Comparison of ENCODE assay signal across 8 cellular contexts in the genomic region with DNA sequence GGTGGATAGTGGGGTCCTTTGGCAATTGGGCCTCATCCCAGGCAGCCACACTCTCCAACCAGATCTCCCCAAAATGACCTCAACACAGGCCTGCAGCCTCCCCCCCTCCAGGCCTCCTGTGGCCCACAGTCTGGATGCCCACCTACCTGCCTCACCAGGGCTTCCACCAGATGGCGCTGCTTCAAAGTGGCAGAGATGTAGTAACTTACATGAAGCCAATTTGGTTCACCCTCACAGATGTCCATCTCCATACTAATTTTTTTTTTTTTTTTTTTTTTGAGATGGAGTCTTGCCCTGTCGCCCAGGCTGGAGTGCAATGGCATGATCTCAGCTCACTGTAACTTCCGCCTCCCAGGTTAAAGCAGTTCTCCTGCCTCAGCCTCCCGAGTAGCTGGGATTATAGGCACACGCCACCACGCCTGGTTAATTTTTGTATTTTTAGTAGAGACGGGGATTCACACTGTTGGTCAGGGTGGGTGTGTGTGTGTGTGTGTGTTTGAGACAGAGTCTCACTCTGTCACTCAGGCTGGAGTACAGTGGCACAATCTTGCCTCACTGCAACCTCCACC. TPM values are rescaled to one million over a fixed set of nuclear protein-coding genes. Genes with fewer than 3 reads are reported as not detected.
DNase-seq lines count a peak whose midpoint lies in the region; ATAC-seq and TF ChIP-seq lines count a peak whose summit lies in the region.
"Not testable (repeated sequence)": the region's sequence is repeated elsewhere in the genome, so short reads cannot be mapped to it uniquely, and the experiment has no call there.

No MANE protein-coding gene starts in this region.

- not testable (repeated sequence) for H3K27me3 ChIP-seq in WERI-Rb-1 (ENCODE audit: insufficient read depth, low read depth, severe bottlenecking); osteoblast (ENCODE audit: insufficient read depth, low read length)

- not testable (repeated sequence) for H3K27ac ChIP-seq in WERI-Rb-1; osteoblast (ENCODE audit: low read depth, low read length)

- not testable (repeated sequence) for H4K20me1 ChIP-seq in osteoblast (ENCODE audit: insufficient read depth, low read length)

- not testable (repeated sequence) for H3K4me3 ChIP-seq in WERI-Rb-1 (ENCODE audit: low read depth, low read length); osteoblast (ENCODE audit: insufficient read depth, low read length)

- peak; percentile 55 for ATAC-seq in HG03280 (IDR thresholded peaks at IDR 0.05; ENCODE audit: unreplicated experiment)

- H3K4me1 ChIP-seq in osteoblast (ENCODE audit: insufficient read depth, low read length), result peaks cover 20% of the 10 kb centered on the region

- not testable (repeated sequence) for H3K79me2 ChIP-seq in osteoblast (ENCODE audit: insufficient read depth, low read length)

- peaks cover 22% of the 10 kb centered on the region for H3K36me3 ChIP-seq in WERI-Rb-1
- not testable (repeated sequence) for H3K36me3 ChIP-seq in osteoblast (ENCODE audit: insufficient read depth, low read length)

- DNase-seq in DMS153 (lab: John Stamatoyannopoulos, UW) (peak; percentile 28), NCI-H460 (ENCODE audit: extremely low read depth, low read depth) (peak; percentile 75), WERI-Rb-1 (peak; percentile 86), amniotic stem cell (lab: John Stamatoyannopoulos, UW) (peak; percentile 29), head of caudate nucleus (peak; percentile 54 to 90 (median 77)), osteoblast (ENCODE audit: insufficient read length, low spot score, missing footprints) (peak; percentile 94)
- DNase-seq in stimulated activated naive CD4-positive, alpha-beta T cell (lab: John Stamatoyannopoulos, UW), result peak; percentile 23 to 78 (median 68)

- H3K9me3 ChIP-seq in WERI-Rb-1 (ENCODE audit: severe bottlenecking); osteoblast (ENCODE audit: low read depth, low read length): not testable (repeated sequence)

- not testable (repeated sequence) for H3K4me2 ChIP-seq in osteoblast (ENCODE audit: insufficient read depth, low read length)

- TF ChIP-seq CTCF in WERI-Rb-1 (IDR thresholded peaks at IDR 0.05; ENCODE audit: low read depth, low read length) (peak; percentile 80), osteoblast (IDR thresholded peaks at IDR 0.05; ENCODE audit: extremely low read depth, low read depth, low read length) (peak; percentile 70)

- intact Hi-C loops in head of caudate nucleus (cut with DNase I), result not testable (repeated sequence)

- H2AFZ ChIP-seq in osteoblast (ENCODE audit: low read length), result not testable (repeated sequence)

RNA-seq across cellular contexts. Expression of a gene that starts 33.6 kb away (rescaled TPM):
- total RNA-seq in NCI-H460 (2014; rRNA removed; shearing (Covaris generic)), result 54.1 and 55.4 TPM in 2 replicates
- 60.3 and 83.9 TPM in 2 replicates for polyA plus RNA-seq in NCI-H460 (2014; cell fraction: nucleus; rRNA removed)
- 67.5 and 89.4 TPM in 2 replicates for total RNA-seq in osteoblast

Comparison
In these comparisons a context has a peak if more than half of its experiments do, and no peak if none do; other contexts are left out.
1. DNase-seq: peak in every context shown above with its lines; median percentile 94 in osteoblast; 86 in WERI-Rb-1; 77 in head of caudate nucleus; 75 in NCI-H460; 68 in stimulated activated naive CD4-positive, alpha-beta T cell; 29 in amniotic stem cell; 28 in DMS153.